ENCODE assay signal across 1 cellular context in the genomic region with DNA sequence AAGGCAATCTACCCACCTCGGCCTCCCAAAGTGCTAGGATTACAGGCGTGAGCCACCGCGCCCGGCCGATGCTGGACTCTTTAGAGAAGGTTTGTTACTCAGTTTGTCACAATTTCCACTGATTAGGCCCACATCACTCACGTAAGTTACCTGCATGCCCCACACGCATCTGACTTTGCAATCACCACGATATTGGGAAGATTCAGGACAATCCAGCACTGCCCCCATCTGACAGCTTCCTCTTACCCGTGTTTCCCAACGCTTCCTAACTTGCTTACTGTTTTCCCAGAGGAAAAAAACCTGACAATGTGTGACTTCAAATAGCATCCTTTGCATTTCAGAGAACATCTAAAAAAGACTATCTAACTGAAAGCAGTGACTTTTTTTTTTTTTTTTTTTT.
TF ChIP-seq lines count a peak whose summit lies in the region.

No MANE protein-coding gene starts in this region.

TF ChIP-seq in HepG2, 621 proteins besides CTCF, POLR2A, EP300 and RAD21:
- TF ChIP-seq, protein P1, sequence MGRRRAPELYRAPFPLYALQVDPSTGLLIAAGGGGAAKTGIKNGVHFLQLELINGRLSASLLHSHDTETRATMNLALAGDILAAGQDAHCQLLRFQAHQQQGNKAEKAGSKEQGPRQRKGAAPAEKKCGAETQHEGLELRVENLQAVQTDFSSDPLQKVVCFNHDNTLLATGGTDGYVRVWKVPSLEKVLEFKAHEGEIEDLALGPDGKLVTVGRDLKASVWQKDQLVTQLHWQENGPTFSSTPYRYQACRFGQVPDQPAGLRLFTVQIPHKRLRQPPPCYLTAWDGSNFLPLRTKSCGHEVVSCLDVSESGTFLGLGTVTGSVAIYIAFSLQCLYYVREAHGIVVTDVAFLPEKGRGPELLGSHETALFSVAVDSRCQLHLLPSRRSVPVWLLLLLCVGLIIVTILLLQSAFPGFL (CRISPR knock-in tag; IDR thresholded peaks at IDR 0.05), result no peak
- TF ChIP-seq FOXJ3 (CRISPR knock-in tag; IDR thresholded peaks at IDR 0.05; ENCODE audit: borderline replicate concordance) (no peak), FOXC1 (CRISPR knock-in tag; IDR thresholded peaks at IDR 0.05; ENCODE audit: borderline replicate concordance) (no peak), JUND (CRISPR knock-in tag; IDR thresholded peaks at IDR 0.05) (no peak), TOE1 (CRISPR knock-in tag; IDR thresholded peaks at IDR 0.05) (no peak), KLF9 (CRISPR knock-in tag; IDR thresholded peaks at IDR 0.05; ENCODE audit: low read depth) (no peak), SP4 (CRISPR knock-in tag; IDR thresholded peaks at IDR 0.05) (no peak), MYC (CRISPR knock-in tag; IDR thresholded peaks at IDR 0.05; ENCODE audit: borderline replicate concordance) (no peak), BHLHE40 (IDR thresholded peaks at IDR 0.05; ENCODE audit: low read length) (no peak), ZFP1 (CRISPR knock-in tag; IDR thresholded peaks at IDR 0.05) (no peak), ZBTB7B (CRISPR knock-in tag; IDR thresholded peaks at IDR 0.05) (no peak), ZNF12 (CRISPR knock-in tag; IDR thresholded peaks at IDR 0.05) (no peak)
